In the genomic region with DNA sequence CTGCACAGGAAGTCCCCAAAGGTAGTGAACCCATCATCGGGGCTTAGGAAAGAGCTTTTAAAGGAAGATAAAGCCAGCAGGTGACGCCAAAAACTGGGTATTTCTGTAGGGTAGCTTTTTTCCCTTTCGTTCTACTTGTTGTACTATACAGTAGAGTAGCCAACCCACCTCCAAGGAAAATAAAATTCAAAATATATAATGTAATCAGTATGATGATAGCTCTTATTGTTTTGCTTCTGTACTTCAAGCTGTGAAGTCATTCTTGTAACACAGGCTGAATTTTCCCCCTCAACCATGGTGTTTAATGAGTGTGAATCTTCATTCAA, we compare ENCODE assay signal across 11 cellular contexts.
DNase-seq lines count a peak whose midpoint lies in the region; ATAC-seq and TF ChIP-seq lines count a peak whose summit lies in the region.
"Had no signal": no experiment of that assay in that cellular context is flagged by ENCODE, and none has a peak within 500 bp of the region (broad histone marks: within the 10 kb centered on the region; RNA-seq: fewer than 3 reads in every experiment).

No MANE protein-coding gene starts in this region.

- CTCF ChIA-PET in WTC11 (lab: Charles Lee), result interaction anchor here (0.9 kb wide), 1 partner anchor 198 kb away, joined by 4 read pairs; no protein-coding TSS in a partner anchor

- ATAC-seq in effector memory CD8-positive, alpha-beta T cell (replicated peaks), result no peak
- ATAC-seq in WTC11, result no peak

- peaks cover 13% of the 10 kb centered on the region; the same call in 1 of the 2 replicates for H3K79me2 ChIP-seq in SU-DHL-6 (ENCODE audit: insufficient read depth, low read length)

- H3K9me3 ChIP-seq in SU-DHL-6 (ENCODE audit: insufficient read depth, low read length), result no peaks in the 10 kb centered on the region

- H3K36me3 ChIP-seq in SU-DHL-6 (ENCODE audit: low read length), result no peaks in the 10 kb centered on the region

- H3K4me1 Mint-ChIP-seq in activated naive CD4-positive, alpha-beta T cell treated with anti-CD3 and anti-CD28 coated beads, Interleukin-2, amount 50 U/mL, for 24 hours, result peaks cover 65% of the 10 kb centered on the region
- H3K4me1 Mint-ChIP-seq in effector memory CD8-positive, alpha-beta T cell (ENCODE audit: low read depth in 2 of 2), result peaks cover 54 to 60% of the 10 kb centered on the region in 2 donors
- peaks cover 22% of the 10 kb centered on the region for H3K4me1 Mint-ChIP-seq in WTC11

- no peaks in the 10 kb centered on the region for H3K9me3 Mint-ChIP-seq in activated naive CD4-positive, alpha-beta T cell treated with anti-CD3 and anti-CD28 coated beads, Interleukin-2, amount 50 U/mL, for 24 hours
- H3K9me3 Mint-ChIP-seq in effector memory CD8-positive, alpha-beta T cell, result no peaks in the 10 kb centered on the region
- no peaks in the 10 kb centered on the region for H3K9me3 Mint-ChIP-seq in WTC11
- H3K9me3 Mint-ChIP-seq: neural crest cell had no signal

- H3K36me3 Mint-ChIP-seq in activated naive CD4-positive, alpha-beta T cell treated with anti-CD3 and anti-CD28 coated beads, Interleukin-2, amount 50 U/mL, for 24 hours, result no peaks in the 10 kb centered on the region
- H3K36me3 Mint-ChIP-seq in effector memory CD8-positive, alpha-beta T cell (ENCODE audit: insufficient read depth), result peaks cover 23% of the 10 kb centered on the region
- H3K36me3 Mint-ChIP-seq in WTC11, result no peaks in the 10 kb centered on the region

- peak overlapping the region; percentile 20 for H3K27ac Mint-ChIP-seq in activated naive CD4-positive, alpha-beta T cell treated with anti-CD3 and anti-CD28 coated beads, Interleukin-2, amount 50 U/mL, for 24 hours
- peak overlapping the region; percentile 85 to 95 for H3K27ac Mint-ChIP-seq in effector memory CD8-positive, alpha-beta T cell
- no peak overlapping the region for H3K27ac Mint-ChIP-seq in WTC11

- no peaks in the 10 kb centered on the region for H3K9me2 ChIP-seq in SU-DHL-6 (replicated peaks; ENCODE audit: insufficient read depth, low read length)

- peak overlapping the region; percentile 75 for H3K9ac ChIP-seq in SU-DHL-6 (ENCODE audit: low read length)

- no peaks in the 10 kb centered on the region for H4K20me1 ChIP-seq in SU-DHL-6 (ENCODE audit: low read depth, low read length)

- H3K4me3 Mint-ChIP-seq in activated naive CD4-positive, alpha-beta T cell treated with anti-CD3 and anti-CD28 coated beads, Interleukin-2, amount 50 U/mL, for 24 hours, result peak overlapping the region; percentile 53
- H3K4me3 Mint-ChIP-seq in effector memory CD8-positive, alpha-beta T cell, result peak overlapping the region; percentile 84 to 90
- H3K4me3 Mint-ChIP-seq in WTC11, result no peak overlapping the region
- H3K4me3 Mint-ChIP-seq: neural crest cell had no signal

- no peak overlapping the region for H2AFZ ChIP-seq in SU-DHL-6 (ENCODE audit: low read depth, low read length, severe bottlenecking)

- peak overlapping the region; percentile 80 for H3K4me3 ChIP-seq in SU-DHL-6 (ENCODE audit: insufficient read depth, low read length, poor library complexity, severe bottlenecking)

- no peak for TF ChIP-seq CTCF in SU-DHL-6 (IDR thresholded peaks at IDR 0.05; ENCODE audit: insufficient read depth, low read length, poor library complexity, severe bottlenecking)
- no peak for TF ChIP-seq CTCF in WTC11 (IDR thresholded peaks at IDR 0.05)

- peak overlapping the region; percentile 97 for H3K27ac ChIP-seq in SU-DHL-6 (ENCODE audit: low read depth, low read length)

- peak overlapping the region; percentile 90 for H3K4me2 ChIP-seq in SU-DHL-6 (ENCODE audit: low read depth, low read length, poor library complexity, severe bottlenecking)

- no peak for DNase-seq in activated naive CD4-positive, alpha-beta T cell treated with anti-CD3 and anti-CD28 coated beads, Interleukin-2, amount 50 U/mL, for 16 hours
- DNase-seq in effector memory CD8-positive, alpha-beta T cell, result no peak
- DNase-seq in superior temporal gyrus (ENCODE audit: extremely low spot score) (peak; percentile 52), NCI-H2107 (lab: John Stamatoyannopoulos, UW) (no peak), WTC11 (ENCODE audit: low spot score) (no peak), hepatic stellate cell (ENCODE audit: low spot score) (no peak)
- DNase-seq: amniotic stem cell; effector CD8-positive, alpha-beta T cell had no signal

- H3F3A ChIP-seq in SU-DHL-6 (ENCODE audit: insufficient read depth), result peaks cover 29% of the 10 kb centered on the region

- H3K27me3 Mint-ChIP-seq in activated naive CD4-positive, alpha-beta T cell treated with anti-CD3 and anti-CD28 coated beads, Interleukin-2, amount 50 U/mL, for 24 hours, result no peaks in the 10 kb centered on the region
- H3K27me3 Mint-ChIP-seq in effector memory CD8-positive, alpha-beta T cell, result peaks cover 6 to 19% of the 10 kb centered on the region in 2 donors
- H3K27me3 Mint-ChIP-seq in WTC11 (ENCODE audit: low read depth), result peaks cover 34% of the 10 kb centered on the region

- POLR2A ChIA-PET in WTC11 (lab: Charles Lee), result no interaction called here

- no peaks in the 10 kb centered on the region for H3K27me3 ChIP-seq in SU-DHL-6 (ENCODE audit: low read length)

TF ChIP-seq in WTC11, 78 proteins besides CTCF, POLR2A, EP300 and RAD21 (continues in another document):
- TF ChIP-seq, protein P1, sequence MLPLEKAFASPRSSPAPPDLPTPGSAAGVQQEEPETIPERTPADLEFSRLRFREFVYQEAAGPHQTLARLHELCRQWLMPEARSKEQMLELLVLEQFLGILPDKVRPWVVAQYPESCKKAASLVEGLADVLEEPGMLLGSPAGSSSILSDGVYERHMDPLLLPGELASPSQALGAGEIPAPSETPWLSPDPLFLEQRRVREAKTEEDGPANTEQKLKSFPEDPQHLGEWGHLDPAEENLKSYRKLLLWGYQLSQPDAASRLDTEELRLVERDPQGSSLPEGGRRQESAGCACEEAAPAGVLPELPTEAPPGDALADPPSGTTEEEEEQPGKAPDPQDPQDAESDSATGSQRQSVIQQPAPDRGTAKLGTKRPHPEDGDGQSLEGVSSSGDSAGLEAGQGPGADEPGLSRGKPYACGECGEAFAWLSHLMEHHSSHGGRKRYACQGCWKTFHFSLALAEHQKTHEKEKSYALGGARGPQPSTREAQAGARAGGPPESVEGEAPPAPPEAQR (CRISPR knock-in tag; IDR thresholded peaks at IDR 0.05), result no peak
- TF ChIP-seq GABPB1 (CRISPR knock-in tag; IDR thresholded peaks at IDR 0.05) (no peak), MXD4 (CRISPR knock-in tag; IDR thresholded peaks at IDR 0.05; ENCODE audit: borderline replicate concordance) (no peak), OVOL2 (CRISPR knock-in tag; IDR thresholded peaks at IDR 0.05; ENCODE audit: borderline replicate concordance) (no peak), NR2C2 (CRISPR knock-in tag; IDR thresholded peaks at IDR 0.05) (no peak), SMAD3 (CRISPR knock-in tag; IDR thresholded peaks at IDR 0.05; ENCODE audit: borderline replicate concordance) (no peak), NR3C1 (CRISPR knock-in tag; conservative IDR thresholded peaks at IDR 0.05; ENCODE audit: low read depth) (no peak), ZNF263 (CRISPR knock-in tag; IDR thresholded peaks at IDR 0.05; ENCODE audit: low read depth) (no peak), IRF2 (CRISPR knock-in tag; IDR thresholded peaks at IDR 0.05; ENCODE audit: borderline replicate concordance, low read depth) (no peak)
- TF ChIP-seq, protein P2, sequence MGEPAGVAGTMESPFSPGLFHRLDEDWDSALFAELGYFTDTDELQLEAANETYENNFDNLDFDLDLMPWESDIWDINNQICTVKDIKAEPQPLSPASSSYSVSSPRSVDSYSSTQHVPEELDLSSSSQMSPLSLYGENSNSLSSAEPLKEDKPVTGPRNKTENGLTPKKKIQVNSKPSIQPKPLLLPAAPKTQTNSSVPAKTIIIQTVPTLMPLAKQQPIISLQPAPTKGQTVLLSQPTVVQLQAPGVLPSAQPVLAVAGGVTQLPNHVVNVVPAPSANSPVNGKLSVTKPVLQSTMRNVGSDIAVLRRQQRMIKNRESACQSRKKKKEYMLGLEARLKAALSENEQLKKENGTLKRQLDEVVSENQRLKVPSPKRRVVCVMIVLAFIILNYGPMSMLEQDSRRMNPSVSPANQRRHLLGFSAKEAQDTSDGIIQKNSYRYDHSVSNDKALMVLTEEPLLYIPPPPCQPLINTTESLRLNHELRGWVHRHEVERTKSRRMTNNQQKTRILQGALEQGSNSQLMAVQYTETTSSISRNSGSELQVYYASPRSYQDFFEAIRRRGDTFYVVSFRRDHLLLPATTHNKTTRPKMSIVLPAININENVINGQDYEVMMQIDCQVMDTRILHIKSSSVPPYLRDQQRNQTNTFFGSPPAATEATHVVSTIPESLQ (CRISPR knock-in tag; IDR thresholded peaks at IDR 0.05), result no peak
- TF ChIP-seq, protein P3, sequence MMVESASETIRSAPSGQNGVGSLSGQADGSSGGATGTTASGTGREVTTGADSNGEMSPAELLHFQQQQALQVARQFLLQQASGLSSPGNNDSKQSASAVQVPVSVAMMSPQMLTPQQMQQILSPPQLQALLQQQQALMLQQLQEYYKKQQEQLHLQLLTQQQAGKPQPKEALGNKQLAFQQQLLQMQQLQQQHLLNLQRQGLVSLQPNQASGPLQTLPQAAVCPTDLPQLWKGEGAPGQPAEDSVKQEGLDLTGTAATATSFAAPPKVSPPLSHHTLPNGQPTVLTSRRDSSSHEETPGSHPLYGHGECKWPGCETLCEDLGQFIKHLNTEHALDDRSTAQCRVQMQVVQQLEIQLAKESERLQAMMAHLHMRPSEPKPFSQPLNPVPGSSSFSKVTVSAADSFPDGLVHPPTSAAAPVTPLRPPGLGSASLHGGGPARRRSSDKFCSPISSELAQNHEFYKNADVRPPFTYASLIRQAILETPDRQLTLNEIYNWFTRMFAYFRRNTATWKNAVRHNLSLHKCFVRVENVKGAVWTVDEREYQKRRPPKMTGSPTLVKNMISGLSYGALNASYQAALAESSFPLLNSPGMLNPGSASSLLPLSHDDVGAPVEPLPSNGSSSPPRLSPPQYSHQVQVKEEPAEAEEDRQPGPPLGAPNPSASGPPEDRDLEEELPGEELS (CRISPR knock-in tag; IDR thresholded peaks at IDR 0.05), result no peak
- TF ChIP-seq, protein P4, sequence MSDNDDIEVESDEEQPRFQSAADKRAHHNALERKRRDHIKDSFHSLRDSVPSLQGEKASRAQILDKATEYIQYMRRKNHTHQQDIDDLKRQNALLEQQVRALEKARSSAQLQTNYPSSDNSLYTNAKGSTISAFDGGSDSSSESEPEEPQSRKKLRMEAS (CRISPR knock-in tag; IDR thresholded peaks at IDR 0.05), result no peak
